ENCODE assay signal across 26 cellular contexts in genomic region chr10:123746016-123746415, GRCh38.
"Had no signal": no experiment of that assay in that cellular context is flagged by ENCODE, and none has a peak within 500 bp of the region (broad histone marks: within the 10 kb centered on the region; RNA-seq: fewer than 3 reads in every experiment).

No MANE protein-coding gene starts in this region.

- H3K4me1 ChIP-seq: ascending aorta, body of pancreas had no signal

- H3K9me3 Mint-ChIP-seq: activated CD4-positive, alpha-beta memory T cell treated with anti-CD3 and anti-CD28 coated beads for 36 hours; activated CD4-positive, alpha-beta T cell treated with anti-CD3 and anti-CD28 coated beads, Interleukin-2, amount 10 ng/mL, durations not matched to agents 7 days and 5 days; activated T-cell treated with anti-CD3 and anti-CD28 coated beads, Interleukin-2, amount 50 U/mL, for 4 hours; T-helper 2 cell treated with Interferon-gamma antibody and Interleukin-4, amounts not matched to agents 5 μg/mL and 100 μg/mL, for 36 hours had no signal

- H3K36me3 Mint-ChIP-seq: activated CD4-positive, alpha-beta memory T cell treated with anti-CD3 and anti-CD28 coated beads for 36 hours had no signal

- H3K27me3 ChIP-seq: ascending aorta, body of pancreas had no signal

- H3K4me3 Mint-ChIP-seq: activated CD4-positive, alpha-beta memory T cell treated with anti-CD3 and anti-CD28 coated beads for 36 hours; activated CD4-positive, alpha-beta T cell treated with anti-CD3 and anti-CD28 coated beads, Interleukin-2, amount 10 ng/mL, durations not matched to agents 7 days and 5 days; activated naive CD8-positive, alpha-beta T cell treated with anti-CD3 and anti-CD28 coated beads, Interleukin-2, amount 50 U/mL, for 24 hours; activated T-cell treated with anti-CD3 and anti-CD28 coated beads, Interleukin-2, amount 50 U/mL, for 4 hours; T-helper 2 cell treated with Interferon-gamma antibody and Interleukin-4, amounts not matched to agents 5 μg/mL and 100 μg/mL, for 36 hours; WTC11 had no signal

- H3K9me3 ChIP-seq: ascending aorta, SK-N-SH had no signal

- H3K9ac ChIP-seq: SK-N-SH had no signal

- H3K27ac ChIP-seq: ascending aorta, body of pancreas had no signal

- H3K4me1 Mint-ChIP-seq: activated CD4-positive, alpha-beta T cell treated with anti-CD3 and anti-CD28 coated beads, Interleukin-2, amount 10 ng/mL, durations not matched to agents 7 days and 5 days; activated naive CD8-positive, alpha-beta T cell treated with anti-CD3 and anti-CD28 coated beads, Interleukin-2, amount 50 U/mL, for 24 hours had no signal

- DNase-seq: activated CD4-positive, alpha-beta memory T cell treated with anti-CD3 and anti-CD28 coated beads for 36 hours; activated CD4-positive, alpha-beta T cell treated with anti-CD3 and anti-CD28 coated beads, Interleukin-2, amount 10 ng/mL, durations not matched to agents 7 days and 5 days; activated CD4-positive, CD25-positive, alpha-beta regulatory T cell treated with anti-CD3 and anti-CD28 coated beads, Interleukin-2, amount 50 U/mL, for 72 hours; activated CD8-positive, alpha-beta memory T cell treated with anti-CD3 and anti-CD28 coated beads for 24 hours; activated effector memory CD4-positive, alpha-beta T cell treated with anti-CD3 and anti-CD28 coated beads, Interleukin-2, amount 50 U/mL, for 16 hours; activated naive CD4-positive, alpha-beta T cell treated with Interleukin-2 at 50 U/mL for 16 hours; activated naive CD8-positive, alpha-beta T cell treated with anti-CD3 and anti-CD28 coated beads, Interleukin-2, amount 50 U/mL, for 24 hours; activated T-cell treated with anti-CD3 and anti-CD28 coated beads, Interleukin-2, amount 50 U/mL, for 4 hours; amniotic stem cell; body of pancreas; Karpas-422; NCI-H146; NCI-H187 treated with DMSO at 0.1 percent for 48 hours; NCI-H2081 treated with DMSO at 0.1 percent for 48 hours; NCI-H510A treated with DMSO at 0.1 percent for 48 hours; NCI-H69; NK-92 treated with Interleukin-12 subunit alpha and Interleukin-12 subunit beta, amount 100 ng/mL, for 24 hours; PC-3; SHP77 treated with DMSO at 0.1 percent for 48 hours; SK-N-SH; SW 1271 had no signal

- H3K4me3 ChIP-seq: ascending aorta, body of pancreas, K562 had no signal

- H3K27me3 Mint-ChIP-seq: activated CD4-positive, alpha-beta T cell treated with anti-CD3 and anti-CD28 coated beads, Interleukin-2, amount 10 ng/mL, durations not matched to agents 7 days and 5 days had no signal

- H3K27ac Mint-ChIP-seq: activated CD4-positive, alpha-beta memory T cell treated with anti-CD3 and anti-CD28 coated beads for 36 hours; activated CD4-positive, alpha-beta T cell treated with anti-CD3 and anti-CD28 coated beads, Interleukin-2, amount 10 ng/mL, durations not matched to agents 7 days and 5 days; activated naive CD4-positive, alpha-beta T cell treated with anti-CD3 and anti-CD28 coated beads, Interleukin-2, amount 50 U/mL, for 72 hours; activated naive CD8-positive, alpha-beta T cell treated with anti-CD3 and anti-CD28 coated beads, Interleukin-2, amount 50 U/mL, for 24 hours; T-helper 2 cell treated with Interferon-gamma antibody and Interleukin-4, amounts not matched to agents 5 μg/mL and 100 μg/mL, for 36 hours had no signal
